ENCODE assay signal across 16 cellular contexts in genomic region chr5:174273325-174273724, GRCh38.
DNase-seq lines count a peak whose midpoint lies in the region; ATAC-seq, FAIRE-seq and TF ChIP-seq lines count a peak whose summit lies in the region.
"Had no signal": no experiment of that assay in that cellular context is flagged by ENCODE, and none has a peak within 500 bp of the region (broad histone marks: within the 10 kb centered on the region; RNA-seq: fewer than 3 reads in every experiment).

No MANE protein-coding gene starts in this region.

- ATAC-seq in HG02588 (IDR thresholded peaks at IDR 0.05; ENCODE audit: unreplicated experiment) (peak; percentile 84), HG03196 (IDR thresholded peaks at IDR 0.05; ENCODE audit: unreplicated experiment) (peak; percentile 80), pancreas (no peak)
- ATAC-seq: K562 had no signal

- H3K4me1 ChIP-seq in pancreas: no peaks in the 10 kb centered on the region
- H3K4me1 ChIP-seq: upper lobe of left lung had no signal

- no peak overlapping the region; the same call in 1 of the 2 replicates for H3K4me3 ChIP-seq in GM06990 (replicated peaks; ENCODE audit: low read depth, low read length)
- no peak overlapping the region for H3K4me3 ChIP-seq in pancreas
- H3K4me3 ChIP-seq: GM23248, K562, upper lobe of left lung had no signal

- no peaks in the 10 kb centered on the region for H3K9me3 ChIP-seq in pancreas
- H3K9me3 ChIP-seq: upper lobe of left lung had no signal

- WGBS in pancreas, 2 donors: 54 to 59% methylated on average over 4 of the region's 4 CpGs

- no peaks in the 10 kb centered on the region for H3K27me3 ChIP-seq in GM06990 (replicated peaks; ENCODE audit: control insufficient read depth, insufficient read depth, low read length)
- H3K27me3 ChIP-seq in pancreas: no peaks in the 10 kb centered on the region
- H3K27me3 ChIP-seq: upper lobe of left lung had no signal

- TF ChIP-seq CTCF in GM06990 (IDR thresholded peaks at IDR 0.05; ENCODE audit: insufficient read depth, low read length, poor library complexity, severe bottlenecking) (no peak), pancreas (IDR thresholded peaks at IDR 0.05) (no peak)

- H3K27ac ChIP-seq in pancreas: no peak overlapping the region
- H3K27ac ChIP-seq: GM23248, upper lobe of left lung had no signal

- DNase-seq in GM06990 (ENCODE audit: extremely low read depth, insufficient read length) (peak; percentile 22), GM19240 (ENCODE audit: insufficient read length, low spot score) (peak; percentile 11), SW480 (ENCODE audit: low spot score) (no peak), pancreas (no peak), NCI-H345 (lab: John Stamatoyannopoulos, UW) (no peak), SW 1271 (lab: John Stamatoyannopoulos, UW) (no peak)
- DNase-seq: 8988T, activated T-cell treated with anti-CD3 and anti-CD28 coated beads for 4 hours, DMS153, GM23248, upper lobe of left lung had no signal

- FAIRE-seq in pancreas (lab: Jason Lieb, UNC): no peak
- FAIRE-seq: endothelial cell of umbilical vein, K562, TTC549 had no signal

- intact Hi-C loops in pancreas (cut with DNase I): no loop called here

- H3K36me3 ChIP-seq in GM06990 (ENCODE audit: control insufficient read depth, insufficient read depth, low read length): no peaks in the 10 kb centered on the region
- H3K36me3 ChIP-seq in pancreas: no peaks in the 10 kb centered on the region
- H3K36me3 ChIP-seq: upper lobe of left lung had no signal

Comparison
In these comparisons a context has a peak if more than half of its experiments do, and no peak if none do; other contexts are left out.
1. DNase-seq: peak in GM06990 (single experiment) and GM19240 (single experiment); none in SW480 (single experiment), pancreas (0 of 6), NCI-H345 (single experiment) and SW 1271 (0 of 2).
2. ATAC-seq: peak in HG02588 (single experiment) and HG03196 (single experiment); none in pancreas (0 of 4).